ENCODE assay signal across 1 cellular context in the genomic region with DNA sequence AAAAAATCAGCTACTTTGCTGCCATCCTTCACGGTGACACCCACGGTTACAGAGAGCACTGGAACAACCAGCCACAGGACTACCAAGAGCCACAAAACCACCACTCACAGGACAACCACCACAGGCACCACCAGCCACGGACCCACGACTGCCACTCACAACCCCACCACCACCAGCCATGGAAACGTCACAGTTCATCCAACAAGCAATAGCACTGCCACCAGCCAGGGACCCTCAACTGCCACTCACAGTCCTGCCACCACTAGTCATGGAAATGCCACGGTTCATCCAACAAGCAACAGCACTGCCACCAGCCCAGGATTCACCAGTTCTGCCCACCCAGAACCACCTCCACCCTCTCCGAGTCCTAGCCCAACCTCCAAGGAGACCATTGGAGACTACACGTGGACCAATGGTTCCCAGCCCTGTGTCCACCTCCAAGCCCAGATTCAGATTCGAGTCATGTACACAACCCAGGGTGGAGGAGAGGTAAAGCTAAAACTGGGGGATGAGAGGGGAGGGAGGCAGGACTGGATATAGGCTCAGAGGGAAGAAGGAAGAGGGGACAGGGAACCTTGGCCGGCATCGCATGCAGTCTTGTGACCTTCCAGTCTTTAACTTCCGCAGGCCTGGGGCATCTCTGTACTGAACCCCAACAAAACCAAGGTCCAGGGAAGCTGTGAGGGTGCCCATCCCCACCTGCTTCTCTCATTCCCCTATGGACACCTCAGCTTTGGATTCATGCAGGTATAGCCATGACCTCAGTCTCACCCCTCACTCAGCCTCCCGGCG.
TF ChIP-seq lines count a peak whose summit lies in the region.

No MANE protein-coding gene starts in this region.

TF ChIP-seq in HEK293, 187 proteins besides CTCF, POLR2A, EP300 and RAD21 (continued from another document):
- TF ChIP-seq, protein P1, sequence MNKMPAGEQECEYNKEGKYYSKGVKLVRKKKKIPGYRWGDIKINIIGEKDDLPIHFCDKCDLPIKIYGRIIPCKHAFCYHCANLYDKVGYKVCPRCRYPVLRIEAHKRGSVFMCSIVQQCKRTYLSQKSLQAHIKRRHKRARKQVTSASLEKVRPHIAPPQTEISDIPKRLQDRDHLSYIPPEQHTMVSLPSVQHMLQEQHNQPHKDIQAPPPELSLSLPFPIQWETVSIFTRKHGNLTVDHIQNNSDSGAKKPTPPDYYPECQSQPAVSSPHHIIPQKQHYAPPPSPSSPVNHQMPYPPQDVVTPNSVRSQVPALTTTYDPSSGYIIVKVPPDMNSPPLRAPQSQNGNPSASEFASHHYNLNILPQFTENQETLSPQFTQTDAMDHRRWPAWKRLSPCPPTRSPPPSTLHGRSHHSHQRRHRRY (tag by site-specific recombination; IDR thresholded peaks at IDR 0.05): peak; percentile 38; the same call in 1 of the 2 replicates
- TF ChIP-seq ZNF354C (tag by site-specific recombination; IDR thresholded peaks at IDR 0.05; ENCODE audit: borderline replicate concordance, low read depth) (no peak), ZNF133 (tag by site-specific recombination; IDR thresholded peaks at IDR 0.05) (no peak), ZBTB48 (tag by site-specific recombination; IDR thresholded peaks at IDR 0.05) (no peak), ZNF394 (tag by site-specific recombination; IDR thresholded peaks at IDR 0.05; ENCODE audit: borderline replicate concordance) (no peak; the same call in 1 of the 2 replicates), ZNF623 (tag by site-specific recombination; IDR thresholded peaks at IDR 0.05) (peak; percentile 26; the same call in 1 of the 2 replicates), ZNF621 (tag by site-specific recombination; IDR thresholded peaks at IDR 0.05) (no peak), KLF16 (tag by site-specific recombination; IDR thresholded peaks at IDR 0.05) (0 out of 2 replicates have a peak, but pooled peaks have one; percentile 14), ZNF391 (tag by site-specific recombination; IDR thresholded peaks at IDR 0.05; ENCODE audit: borderline replicate concordance, low read depth) (0 out of 2 replicates have a peak, but pooled peaks have one; percentile 34), ZNF629 (tag by site-specific recombination; IDR thresholded peaks at IDR 0.05) (no peak), PRDM1 (tag by site-specific recombination; IDR thresholded peaks at IDR 0.05) (no peak), HOXD13 (CRISPR knock-in tag; IDR thresholded peaks at IDR 0.05; ENCODE audit: borderline replicate concordance) (no peak), ZNF350 (tag by site-specific recombination; IDR thresholded peaks at IDR 0.05) (no peak), ZNF501 (tag by site-specific recombination; IDR thresholded peaks at IDR 0.05) (no peak), YY2 (tag by site-specific recombination; IDR thresholded peaks at IDR 0.05) (no peak), ZBTB21 (tag by site-specific recombination; IDR thresholded peaks at IDR 0.05) (no peak), ZNF184 (tag by site-specific recombination; IDR thresholded peaks at IDR 0.05) (no peak), ZNF626 (tag by site-specific recombination; IDR thresholded peaks at IDR 0.05) (no peak), ZSCAN30 (tag by site-specific recombination; IDR thresholded peaks at IDR 0.05) (no peak), ZNF202 (tag by site-specific recombination; IDR thresholded peaks at IDR 0.05; ENCODE audit: borderline replicate concordance) (no peak), ZNF19 (tag by site-specific recombination; IDR thresholded peaks at IDR 0.05; ENCODE audit: low read depth) (no peak), ZNF140 (tag by site-specific recombination; IDR thresholded peaks at IDR 0.05) (no peak), ZNF146 (tag by site-specific recombination; IDR thresholded peaks at IDR 0.05) (no peak), ZSCAN23 (tag by site-specific recombination; IDR thresholded peaks at IDR 0.05) (no peak), ZNF24 (tag by site-specific recombination; IDR thresholded peaks at IDR 0.05) (no peak), ZNF433 (tag by site-specific recombination; IDR thresholded peaks at IDR 0.05; ENCODE audit: low read depth) (no peak), ZNF174 (tag by site-specific recombination; IDR thresholded peaks at IDR 0.05) (no peak)
- TF ChIP-seq, protein P2, sequence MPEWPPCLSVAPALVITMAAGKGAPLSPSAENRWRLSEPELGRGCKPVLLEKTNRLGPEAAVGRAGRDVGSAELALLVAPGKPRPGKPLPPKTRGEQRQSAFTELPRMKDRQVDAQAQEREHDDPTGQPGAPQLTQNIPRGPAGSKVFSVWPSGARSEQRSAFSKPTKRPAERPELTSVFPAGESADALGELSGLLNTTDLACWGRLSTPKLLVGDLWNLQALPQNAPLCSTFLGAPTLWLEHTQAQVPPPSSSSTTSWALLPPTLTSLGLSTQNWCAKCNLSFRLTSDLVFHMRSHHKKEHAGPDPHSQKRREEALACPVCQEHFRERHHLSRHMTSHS (tag by site-specific recombination; IDR thresholded peaks at IDR 0.05): peak; percentile 71; the same call in 1 of the 2 replicates
- TF ChIP-seq, protein P3, sequence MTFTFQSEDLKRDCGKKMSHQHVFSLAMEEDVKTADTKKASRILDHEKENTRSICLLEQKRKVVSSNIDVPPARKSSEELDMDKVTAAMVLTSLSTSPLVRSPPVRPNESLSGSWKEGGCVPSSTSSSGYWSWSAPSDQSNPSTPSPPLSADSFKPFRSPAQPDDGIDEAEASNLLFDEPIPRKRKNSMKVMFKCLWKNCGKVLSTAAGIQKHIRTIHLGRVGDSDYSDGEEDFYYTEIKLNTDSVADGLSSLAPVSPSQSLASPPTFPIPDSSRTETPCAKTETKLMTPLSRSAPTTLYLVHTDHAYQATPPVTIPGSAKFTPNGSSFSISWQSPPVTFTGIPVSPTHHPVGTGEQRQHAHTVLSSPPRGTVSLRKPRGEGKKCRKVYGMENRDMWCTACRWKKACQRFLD (tag by site-specific recombination; IDR thresholded peaks at IDR 0.05): no peak
- TF ChIP-seq, protein P4, sequence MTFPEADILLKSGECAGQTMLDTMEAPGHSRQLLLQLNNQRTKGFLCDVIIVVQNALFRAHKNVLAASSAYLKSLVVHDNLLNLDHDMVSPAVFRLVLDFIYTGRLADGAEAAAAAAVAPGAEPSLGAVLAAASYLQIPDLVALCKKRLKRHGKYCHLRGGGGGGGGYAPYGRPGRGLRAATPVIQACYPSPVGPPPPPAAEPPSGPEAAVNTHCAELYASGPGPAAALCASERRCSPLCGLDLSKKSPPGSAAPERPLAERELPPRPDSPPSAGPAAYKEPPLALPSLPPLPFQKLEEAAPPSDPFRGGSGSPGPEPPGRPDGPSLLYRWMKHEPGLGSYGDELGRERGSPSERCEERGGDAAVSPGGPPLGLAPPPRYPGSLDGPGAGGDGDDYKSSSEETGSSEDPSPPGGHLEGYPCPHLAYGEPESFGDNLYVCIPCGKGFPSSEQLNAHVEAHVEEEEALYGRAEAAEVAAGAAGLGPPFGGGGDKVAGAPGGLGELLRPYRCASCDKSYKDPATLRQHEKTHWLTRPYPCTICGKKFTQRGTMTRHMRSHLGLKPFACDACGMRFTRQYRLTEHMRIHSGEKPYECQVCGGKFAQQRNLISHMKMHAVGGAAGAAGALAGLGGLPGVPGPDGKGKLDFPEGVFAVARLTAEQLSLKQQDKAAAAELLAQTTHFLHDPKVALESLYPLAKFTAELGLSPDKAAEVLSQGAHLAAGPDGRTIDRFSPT (tag by site-specific recombination; IDR thresholded peaks at IDR 0.05): peak; percentile 82
- TF ChIP-seq, protein P5, sequence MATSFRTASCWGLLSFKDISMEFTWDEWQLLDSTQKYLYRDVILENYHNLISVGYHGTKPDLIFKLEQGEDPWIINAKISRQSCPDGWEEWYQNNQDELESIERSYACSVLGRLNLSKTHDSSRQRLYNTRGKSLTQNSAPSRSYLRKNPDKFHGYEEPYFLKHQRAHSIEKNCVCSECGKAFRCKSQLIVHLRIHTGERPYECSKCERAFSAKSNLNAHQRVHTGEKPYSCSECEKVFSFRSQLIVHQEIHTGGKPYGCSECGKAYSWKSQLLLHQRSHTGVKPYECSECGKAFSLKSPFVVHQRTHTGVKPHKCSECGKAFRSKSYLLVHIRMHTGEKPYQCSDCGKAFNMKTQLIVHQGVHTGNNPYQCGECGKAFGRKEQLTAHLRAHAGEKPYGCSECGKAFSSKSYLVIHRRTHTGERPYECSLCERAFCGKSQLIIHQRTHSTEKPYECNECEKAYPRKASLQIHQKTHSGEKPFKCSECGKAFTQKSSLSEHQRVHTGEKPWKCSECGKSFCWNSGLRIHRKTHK (tag by site-specific recombination; IDR thresholded peaks at IDR 0.05): no peak
- TF ChIP-seq, protein P6, sequence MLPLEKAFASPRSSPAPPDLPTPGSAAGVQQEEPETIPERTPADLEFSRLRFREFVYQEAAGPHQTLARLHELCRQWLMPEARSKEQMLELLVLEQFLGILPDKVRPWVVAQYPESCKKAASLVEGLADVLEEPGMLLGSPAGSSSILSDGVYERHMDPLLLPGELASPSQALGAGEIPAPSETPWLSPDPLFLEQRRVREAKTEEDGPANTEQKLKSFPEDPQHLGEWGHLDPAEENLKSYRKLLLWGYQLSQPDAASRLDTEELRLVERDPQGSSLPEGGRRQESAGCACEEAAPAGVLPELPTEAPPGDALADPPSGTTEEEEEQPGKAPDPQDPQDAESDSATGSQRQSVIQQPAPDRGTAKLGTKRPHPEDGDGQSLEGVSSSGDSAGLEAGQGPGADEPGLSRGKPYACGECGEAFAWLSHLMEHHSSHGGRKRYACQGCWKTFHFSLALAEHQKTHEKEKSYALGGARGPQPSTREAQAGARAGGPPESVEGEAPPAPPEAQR (tag by site-specific recombination; IDR thresholded peaks at IDR 0.05): no peak
- TF ChIP-seq, protein P7, sequence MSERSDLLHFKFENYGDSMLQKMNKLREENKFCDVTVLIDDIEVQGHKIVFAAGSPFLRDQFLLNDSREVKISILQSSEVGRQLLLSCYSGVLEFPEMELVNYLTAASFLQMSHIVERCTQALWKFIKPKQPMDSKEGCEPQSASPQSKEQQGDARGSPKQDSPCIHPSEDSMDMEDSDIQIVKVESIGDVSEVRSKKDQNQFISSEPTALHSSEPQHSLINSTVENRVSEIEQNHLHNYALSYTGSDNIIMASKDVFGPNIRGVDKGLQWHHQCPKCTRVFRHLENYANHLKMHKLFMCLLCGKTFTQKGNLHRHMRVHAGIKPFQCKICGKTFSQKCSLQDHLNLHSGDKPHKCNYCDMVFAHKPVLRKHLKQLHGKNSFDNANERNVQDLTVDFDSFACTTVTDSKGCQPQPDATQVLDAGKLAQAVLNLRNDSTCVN (tag by site-specific recombination; optimal IDR thresholded peaks at IDR 0.05): peak; percentile 20
- TF ChIP-seq, protein P8, sequence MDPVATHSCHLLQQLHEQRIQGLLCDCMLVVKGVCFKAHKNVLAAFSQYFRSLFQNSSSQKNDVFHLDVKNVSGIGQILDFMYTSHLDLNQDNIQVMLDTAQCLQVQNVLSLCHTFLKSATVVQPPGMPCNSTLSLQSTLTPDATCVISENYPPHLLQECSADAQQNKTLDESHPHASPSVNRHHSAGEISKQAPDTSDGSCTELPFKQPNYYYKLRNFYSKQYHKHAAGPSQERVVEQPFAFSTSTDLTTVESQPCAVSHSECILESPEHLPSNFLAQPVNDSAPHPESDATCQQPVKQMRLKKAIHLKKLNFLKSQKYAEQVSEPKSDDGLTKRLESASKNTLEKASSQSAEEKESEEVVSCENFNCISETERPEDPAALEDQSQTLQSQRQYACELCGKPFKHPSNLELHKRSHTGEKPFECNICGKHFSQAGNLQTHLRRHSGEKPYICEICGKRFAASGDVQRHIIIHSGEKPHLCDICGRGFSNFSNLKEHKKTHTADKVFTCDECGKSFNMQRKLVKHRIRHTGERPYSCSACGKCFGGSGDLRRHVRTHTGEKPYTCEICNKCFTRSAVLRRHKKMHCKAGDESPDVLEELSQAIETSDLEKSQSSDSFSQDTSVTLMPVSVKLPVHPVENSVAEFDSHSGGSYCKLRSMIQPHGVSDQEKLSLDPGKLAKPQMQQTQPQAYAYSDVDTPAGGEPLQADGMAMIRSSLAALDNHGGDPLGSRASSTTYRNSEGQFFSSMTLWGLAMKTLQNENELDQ (tag by site-specific recombination; IDR thresholded peaks at IDR 0.05; ENCODE audit: low read depth): no peak
- TF ChIP-seq, protein P9, sequence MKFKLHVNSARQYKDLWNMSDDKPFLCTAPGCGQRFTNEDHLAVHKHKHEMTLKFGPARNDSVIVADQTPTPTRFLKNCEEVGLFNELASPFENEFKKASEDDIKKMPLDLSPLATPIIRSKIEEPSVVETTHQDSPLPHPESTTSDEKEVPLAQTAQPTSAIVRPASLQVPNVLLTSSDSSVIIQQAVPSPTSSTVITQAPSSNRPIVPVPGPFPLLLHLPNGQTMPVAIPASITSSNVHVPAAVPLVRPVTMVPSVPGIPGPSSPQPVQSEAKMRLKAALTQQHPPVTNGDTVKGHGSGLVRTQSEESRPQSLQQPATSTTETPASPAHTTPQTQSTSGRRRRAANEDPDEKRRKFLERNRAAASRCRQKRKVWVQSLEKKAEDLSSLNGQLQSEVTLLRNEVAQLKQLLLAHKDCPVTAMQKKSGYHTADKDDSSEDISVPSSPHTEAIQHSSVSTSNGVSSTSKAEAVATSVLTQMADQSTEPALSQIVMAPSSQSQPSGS (tag by site-specific recombination; IDR thresholded peaks at IDR 0.05; ENCODE audit: low read depth): no peak
- TF ChIP-seq, protein P10, sequence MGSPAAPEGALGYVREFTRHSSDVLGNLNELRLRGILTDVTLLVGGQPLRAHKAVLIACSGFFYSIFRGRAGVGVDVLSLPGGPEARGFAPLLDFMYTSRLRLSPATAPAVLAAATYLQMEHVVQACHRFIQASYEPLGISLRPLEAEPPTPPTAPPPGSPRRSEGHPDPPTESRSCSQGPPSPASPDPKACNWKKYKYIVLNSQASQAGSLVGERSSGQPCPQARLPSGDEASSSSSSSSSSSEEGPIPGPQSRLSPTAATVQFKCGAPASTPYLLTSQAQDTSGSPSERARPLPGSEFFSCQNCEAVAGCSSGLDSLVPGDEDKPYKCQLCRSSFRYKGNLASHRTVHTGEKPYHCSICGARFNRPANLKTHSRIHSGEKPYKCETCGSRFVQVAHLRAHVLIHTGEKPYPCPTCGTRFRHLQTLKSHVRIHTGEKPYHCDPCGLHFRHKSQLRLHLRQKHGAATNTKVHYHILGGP (tag by site-specific recombination; IDR thresholded peaks at IDR 0.05): 0 out of 2 replicates have a peak, but pooled peaks have one; percentile 9
- TF ChIP-seq, protein P11, sequence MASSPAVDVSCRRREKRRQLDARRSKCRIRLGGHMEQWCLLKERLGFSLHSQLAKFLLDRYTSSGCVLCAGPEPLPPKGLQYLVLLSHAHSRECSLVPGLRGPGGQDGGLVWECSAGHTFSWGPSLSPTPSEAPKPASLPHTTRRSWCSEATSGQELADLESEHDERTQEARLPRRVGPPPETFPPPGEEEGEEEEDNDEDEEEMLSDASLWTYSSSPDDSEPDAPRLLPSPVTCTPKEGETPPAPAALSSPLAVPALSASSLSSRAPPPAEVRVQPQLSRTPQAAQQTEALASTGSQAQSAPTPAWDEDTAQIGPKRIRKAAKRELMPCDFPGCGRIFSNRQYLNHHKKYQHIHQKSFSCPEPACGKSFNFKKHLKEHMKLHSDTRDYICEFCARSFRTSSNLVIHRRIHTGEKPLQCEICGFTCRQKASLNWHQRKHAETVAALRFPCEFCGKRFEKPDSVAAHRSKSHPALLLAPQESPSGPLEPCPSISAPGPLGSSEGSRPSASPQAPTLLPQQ (tag by site-specific recombination; IDR thresholded peaks at IDR 0.05): no peak; the same call in 1 of the 2 replicates
TF ChIP-seq in HEK293: peak in this region for 20.
